In genomic region chr9:136434580-136435169, GRCh38 we compare ENCODE assay signal across 39 cellular contexts.
"Had no signal": no experiment of that assay in that cellular context is flagged by ENCODE, and none has a peak within 500 bp of the region (broad histone marks: within the 10 kb centered on the region; RNA-seq: fewer than 3 reads in every experiment).

No MANE protein-coding gene starts in this region.

- H3K4me3 Mint-ChIP-seq: activated CD4-positive, alpha-beta memory T cell treated with anti-CD3 and anti-CD28 coated beads, Interleukin-2, amount 10 ng/mL, durations not matched to agents 7 days and 5 days; activated CD4-positive, alpha-beta T cell treated with anti-CD3 and anti-CD28 coated beads for 36 hours; activated CD4-positive, alpha-beta T cell treated with anti-CD3 and anti-CD28 coated beads, Interleukin-2, amount 10 ng/mL, durations not matched to agents 7 days and 5 days; activated CD8-positive, alpha-beta memory T cell treated with anti-CD3 and anti-CD28 coated beads, Interleukin-2, amount 10 ng/mL, durations not matched to agents 7 days and 5 days; activated CD8-positive, alpha-beta T cell treated with anti-CD3 and anti-CD28 coated beads, Interleukin-2, amount 10 ng/mL, durations not matched to agents 7 days and 5 days; activated naive CD4-positive, alpha-beta T cell treated with anti-CD3 and anti-CD28 coated beads, Interleukin-2, amount 10 ng/mL, durations not matched to agents 7 days and 5 days; activated naive CD4-positive, alpha-beta T cell treated with anti-CD3 and anti-CD28 coated beads, Interleukin-2, amount 50 U/mL, for 24 hours; activated naive CD8-positive, alpha-beta T cell; activated naive CD8-positive, alpha-beta T cell treated with anti-CD3 and anti-CD28 coated beads, Interleukin-2, amount 10 ng/mL, durations not matched to agents 7 days and 5 days; activated naive CD8-positive, alpha-beta T cell treated with anti-CD3 and anti-CD28 coated beads, Interleukin-2, amount 50 U/mL, for 24 hours; activated T-cell treated with anti-CD3 and anti-CD28 coated beads, Interleukin-2, amount 50 U/mL, for 24 hours; brain; central memory CD8-positive, alpha-beta T cell; T-helper 1 cell treated with Interleukin-12 subunit alpha and Interleukin-12 subunit beta and Interleukin-4 antibody, amounts not matched to agents 30 μg/mL and 1 μg/mL, for 36 hours; T-helper 2 cell treated with Interferon-gamma antibody and Interleukin-4, amounts not matched to agents 5 μg/mL and 100 μg/mL, for 36 hours; WTC11 had no signal

- H3K4me3 ChIP-seq: ascending aorta, cardiac muscle cell had no signal

- ATAC-seq: activated CD4-positive, alpha-beta T cell treated with anti-CD3 and anti-CD28 coated beads for 36 hours; activated CD4-positive, CD25-positive, alpha-beta regulatory T cell treated with anti-CD3 and anti-CD28 coated beads, Interleukin-2, amount 50 U/mL, for 24 hours; activated CD8-positive, alpha-beta memory T cell treated with anti-CD3 and anti-CD28 coated beads, Interleukin-2, amount 10 ng/mL, durations not matched to agents 7 days and 5 days; activated CD8-positive, alpha-beta T cell treated with anti-CD3 and anti-CD28 coated beads, Interleukin-2, amount 10 ng/mL, durations not matched to agents 7 days and 5 days; activated naive CD8-positive, alpha-beta T cell treated with anti-CD3 and anti-CD28 coated beads, Interleukin-2, amount 50 U/mL, for 24 hours; WTC11 had no signal

- H3K27ac Mint-ChIP-seq: activated CD4-positive, alpha-beta memory T cell treated with anti-CD3 and anti-CD28 coated beads, Interleukin-2, amount 10 ng/mL, durations not matched to agents 7 days and 5 days; activated CD4-positive, alpha-beta T cell treated with anti-CD3 and anti-CD28 coated beads for 36 hours; activated CD4-positive, alpha-beta T cell treated with anti-CD3 and anti-CD28 coated beads, Interleukin-2, amount 10 ng/mL, durations not matched to agents 7 days and 5 days; activated CD8-positive, alpha-beta memory T cell treated with anti-CD3 and anti-CD28 coated beads, Interleukin-2, amount 10 ng/mL, durations not matched to agents 7 days and 5 days; activated CD8-positive, alpha-beta T cell treated with anti-CD3 and anti-CD28 coated beads, Interleukin-2, amount 10 ng/mL, durations not matched to agents 7 days and 5 days; activated naive CD4-positive, alpha-beta T cell treated with anti-CD3 and anti-CD28 coated beads, Interleukin-2, amount 10 ng/mL, durations not matched to agents 7 days and 5 days; activated naive CD4-positive, alpha-beta T cell treated with anti-CD3 and anti-CD28 coated beads, Interleukin-2, amount 50 U/mL, for 24 hours; activated naive CD8-positive, alpha-beta T cell; activated naive CD8-positive, alpha-beta T cell treated with anti-CD3 and anti-CD28 coated beads, Interleukin-2, amount 10 ng/mL, durations not matched to agents 7 days and 5 days; activated naive CD8-positive, alpha-beta T cell treated with anti-CD3 and anti-CD28 coated beads, Interleukin-2, amount 50 U/mL, for 24 hours; activated T-cell treated with anti-CD3 and anti-CD28 coated beads, Interleukin-2, amount 50 U/mL, for 24 hours; activated T-helper 2 cell treated with anti-CD3 and anti-CD28 coated beads, Interferon-gamma antibody, Interleukin-2, Interleukin-4, amounts not matched to agents 10 μg/mL and 5 μg/mL and 100 μg/mL, durations not matched to agents 14 hours and 24 hours and 36 hours; brain; T-helper 1 cell treated with Interleukin-12 subunit alpha and Interleukin-12 subunit beta and Interleukin-4 antibody, amounts not matched to agents 30 μg/mL and 1 μg/mL, for 36 hours; T-helper 2 cell treated with Interferon-gamma antibody and Interleukin-4, amounts not matched to agents 5 μg/mL and 100 μg/mL, for 36 hours had no signal

- H3K27ac ChIP-seq: ascending aorta, cardiac muscle cell, WERI-Rb-1 had no signal

- FAIRE-seq: bronchial epithelial cell, TTC549 had no signal

- H3K27me3 ChIP-seq: ascending aorta, cardiac muscle cell had no signal

- H3K36me3 Mint-ChIP-seq: activated CD8-positive, alpha-beta memory T cell treated with anti-CD3 and anti-CD28 coated beads, Interleukin-2, amount 10 ng/mL, durations not matched to agents 7 days and 5 days; activated naive CD4-positive, alpha-beta T cell treated with anti-CD3 and anti-CD28 coated beads, Interleukin-2, amount 50 U/mL, for 24 hours; activated naive CD8-positive, alpha-beta T cell; activated naive CD8-positive, alpha-beta T cell treated with anti-CD3 and anti-CD28 coated beads, Interleukin-2, amount 10 ng/mL, durations not matched to agents 7 days and 5 days had no signal

- H3K9me3 ChIP-seq: ascending aorta had no signal

- H3K27me3 Mint-ChIP-seq: activated CD4-positive, alpha-beta memory T cell treated with anti-CD3 and anti-CD28 coated beads, Interleukin-2, amount 10 ng/mL, durations not matched to agents 7 days and 5 days; activated CD4-positive, alpha-beta T cell treated with anti-CD3 and anti-CD28 coated beads for 36 hours; activated CD4-positive, alpha-beta T cell treated with anti-CD3 and anti-CD28 coated beads, Interleukin-2, amount 10 ng/mL, durations not matched to agents 7 days and 5 days; activated CD8-positive, alpha-beta memory T cell treated with anti-CD3 and anti-CD28 coated beads, Interleukin-2, amount 10 ng/mL, durations not matched to agents 7 days and 5 days; activated naive CD4-positive, alpha-beta T cell treated with anti-CD3 and anti-CD28 coated beads, Interleukin-2, amount 10 ng/mL, durations not matched to agents 7 days and 5 days; activated naive CD4-positive, alpha-beta T cell treated with anti-CD3 and anti-CD28 coated beads, Interleukin-2, amount 50 U/mL, for 24 hours; activated naive CD8-positive, alpha-beta T cell; activated naive CD8-positive, alpha-beta T cell treated with anti-CD3 and anti-CD28 coated beads, Interleukin-2, amount 10 ng/mL, durations not matched to agents 7 days and 5 days; activated naive CD8-positive, alpha-beta T cell treated with anti-CD3 and anti-CD28 coated beads, Interleukin-2, amount 50 U/mL, for 24 hours; activated T-cell treated with anti-CD3 and anti-CD28 coated beads, Interleukin-2, amount 50 U/mL, for 24 hours; central memory CD8-positive, alpha-beta T cell had no signal

- H3K9me3 Mint-ChIP-seq: activated CD4-positive, alpha-beta memory T cell treated with anti-CD3 and anti-CD28 coated beads, Interleukin-2, amount 10 ng/mL, durations not matched to agents 7 days and 5 days; activated CD4-positive, alpha-beta T cell treated with anti-CD3 and anti-CD28 coated beads, Interleukin-2, amount 10 ng/mL, durations not matched to agents 7 days and 5 days; activated naive CD4-positive, alpha-beta T cell treated with anti-CD3 and anti-CD28 coated beads, Interleukin-2, amount 10 ng/mL, durations not matched to agents 7 days and 5 days; activated naive CD4-positive, alpha-beta T cell treated with anti-CD3 and anti-CD28 coated beads, Interleukin-2, amount 50 U/mL, for 24 hours; activated naive CD8-positive, alpha-beta T cell treated with anti-CD3 and anti-CD28 coated beads, Interleukin-2, amount 10 ng/mL, durations not matched to agents 7 days and 5 days; activated naive CD8-positive, alpha-beta T cell treated with anti-CD3 and anti-CD28 coated beads, Interleukin-2, amount 50 U/mL, for 24 hours; activated T-cell treated with anti-CD3 and anti-CD28 coated beads, Interleukin-2, amount 50 U/mL, for 24 hours; activated T-helper 2 cell treated with anti-CD3 and anti-CD28 coated beads, Interferon-gamma antibody, Interleukin-2, Interleukin-4, amounts not matched to agents 10 μg/mL and 5 μg/mL and 100 μg/mL, durations not matched to agents 14 hours and 24 hours and 36 hours; brain; central memory CD8-positive, alpha-beta T cell; T-helper 1 cell treated with Interleukin-12 subunit alpha and Interleukin-12 subunit beta and Interleukin-4 antibody, amounts not matched to agents 30 μg/mL and 1 μg/mL, for 36 hours; T-helper 2 cell treated with Interferon-gamma antibody and Interleukin-4, amounts not matched to agents 5 μg/mL and 100 μg/mL, for 36 hours; WTC11 had no signal

- DNase-seq: activated CD4-positive, alpha-beta memory T cell treated with anti-CD3 and anti-CD28 coated beads, Interleukin-2, amount 10 ng/mL, durations not matched to agents 7 days and 5 days; activated CD4-positive, alpha-beta T cell treated with anti-CD3 and anti-CD28 coated beads for 1 hour; activated CD4-positive, alpha-beta T cell treated with anti-CD3 and anti-CD28 coated beads for 36 hours; activated CD4-positive, alpha-beta T cell treated with anti-CD3 and anti-CD28 coated beads for 48 hours; activated CD4-positive, alpha-beta T cell treated with anti-CD3 and anti-CD28 coated beads, Interleukin-2, amount 10 ng/mL, durations not matched to agents 7 days and 5 days; activated CD4-positive, alpha-beta T cell treated with anti-CD3 and anti-CD28 coated beads, Interleukin-2, amount 50 U/mL, for 48 hours; activated CD4-positive, CD25-positive, alpha-beta regulatory T cell; activated CD8-positive, alpha-beta memory T cell treated with anti-CD3 and anti-CD28 coated beads for 24 hours; activated CD8-positive, alpha-beta memory T cell treated with anti-CD3 and anti-CD28 coated beads, Interleukin-2, amount 10 ng/mL, durations not matched to agents 7 days and 5 days; activated CD8-positive, alpha-beta memory T cell treated with anti-CD3 and anti-CD28 coated beads, Interleukin-2, amount 50 U/mL, for 48 hours; activated CD8-positive, alpha-beta T cell treated with anti-CD3 and anti-CD28 coated beads, Interleukin-2, amount 10 ng/mL, durations not matched to agents 7 days and 5 days; activated effector memory CD4-positive, alpha-beta T cell treated with Interleukin-2 at 50 U/mL for 16 hours; activated gamma-delta T cell; activated naive CD4-positive, alpha-beta T cell treated with anti-CD3 and anti-CD28 coated beads, Interleukin-2, amount 10 ng/mL, durations not matched to agents 7 days and 5 days; activated naive CD4-positive, alpha-beta T cell treated with Interleukin-2 at 50 U/mL for 16 hours; activated naive CD8-positive, alpha-beta T cell treated with anti-CD3 and anti-CD28 coated beads, Interleukin-2, amount 10 ng/mL, durations not matched to agents 7 days and 5 days; activated naive CD8-positive, alpha-beta T cell treated with anti-CD3 and anti-CD28 coated beads, Interleukin-2, amount 50 U/mL, for 24 hours; activated T-cell treated with anti-CD3 and anti-CD28 coated beads, Interleukin-2, amount 50 U/mL, for 24 hours; activated T-cell treated with anti-CD3 and anti-CD28 coated beads, Interleukin-2, amount 50 U/mL, for 48 hours; amygdala; anterior cingulate cortex; cerebellar nuclear complex; T-helper 1 cell; T-helper 2 cell; T-helper 9 cell; WERI-Rb-1 had no signal
